In the genomic region with DNA sequence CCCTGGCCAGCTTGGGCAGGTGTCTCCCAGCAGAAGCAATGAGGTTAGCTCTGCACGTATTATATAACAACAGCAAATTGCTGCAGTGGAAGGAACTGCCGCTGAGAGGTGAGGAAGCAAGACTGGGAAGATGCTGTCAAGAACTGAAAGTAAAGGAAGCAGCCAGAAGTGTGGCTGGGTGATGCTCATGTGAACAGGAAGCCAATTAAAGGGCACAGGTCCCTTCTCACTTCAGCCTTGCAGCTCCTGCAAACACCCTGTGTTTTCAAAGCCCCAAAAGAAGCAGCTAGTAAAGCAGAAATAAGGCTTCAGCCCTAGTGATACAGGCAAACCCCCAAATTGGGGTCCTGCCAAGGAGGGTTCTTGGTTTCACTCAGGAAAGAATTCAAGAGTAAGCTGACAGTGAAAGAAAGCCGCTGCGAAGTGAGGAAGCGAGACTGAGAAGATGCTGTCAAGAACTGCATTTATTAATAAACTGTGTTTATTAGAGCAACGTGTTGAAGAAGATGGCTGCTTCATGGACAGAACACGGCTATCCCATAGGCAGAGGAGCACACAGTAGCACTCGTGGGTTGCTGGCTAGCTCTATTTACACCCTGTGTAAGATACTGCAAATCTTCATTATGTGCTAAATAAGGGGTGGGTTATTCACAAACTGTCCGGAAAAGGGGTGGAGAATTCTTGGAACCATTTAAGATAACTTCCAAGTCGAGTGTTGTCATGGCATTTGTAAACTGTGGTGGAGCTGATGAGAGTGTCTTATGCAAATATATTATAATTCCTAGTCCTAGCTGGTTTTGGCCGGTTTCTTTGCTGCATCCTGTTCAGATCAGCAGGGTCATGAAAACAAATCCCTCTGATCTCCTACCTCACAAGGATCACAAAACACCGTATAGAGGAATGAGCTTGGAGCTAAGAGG, we compare ENCODE assay signal across 18 cellular contexts.
DNase-seq lines count a peak whose midpoint lies in the region; ATAC-seq, FAIRE-seq and TF ChIP-seq lines count a peak whose summit lies in the region.
"Had no signal": no experiment of that assay in that cellular context is flagged by ENCODE, and none has a peak within 500 bp of the region (broad histone marks: within the 10 kb centered on the region; RNA-seq: fewer than 3 reads in every experiment).

No MANE protein-coding gene starts in this region.

- TF ChIP-seq POLR2A in K562 (conservative IDR thresholded peaks at IDR 0.05) (no peak), suprapubic skin (IDR thresholded peaks at IDR 0.05) (no peak)

- TF ChIP-seq RAD21 in K562 (CRISPR knock-in tag; conservative IDR thresholded peaks at IDR 0.05 in 1 of 2, IDR thresholded peaks at IDR 0.05 in 1 of 2): no peak

- H3K9me3 ChIP-seq in K562 (replicated peaks; ENCODE audit: control insufficient read depth, insufficient read depth, low read depth, low read length) (no peaks in the 10 kb centered on the region), suprapubic skin (no peaks in the 10 kb centered on the region)
- H3K9me3 ChIP-seq: SJSA1 had no signal

- DNase-seq in SIG-M5 treated with dmso at 0.1 percent for 504 hours (lab: John Stamatoyannopoulos, UW; ENCODE audit: unreplicated experiment): peak; percentile 6
- no peak for DNase-seq in SIG-M5 (lab: John Stamatoyannopoulos, UW)
- peak; percentile 29 for DNase-seq in NOMO-1 treated with DMSO at 0.1 percent for 48 hours (lab: John Stamatoyannopoulos, UW; ENCODE audit: unreplicated experiment)
- DNase-seq in K562 (ENCODE audit: extremely low read depth in 1 of 4, low spot score in 3 of 4): peak in 1 of 4 experiments; percentile 9
- no peak for DNase-seq in sciatic nerve (ENCODE audit: low spot score)
- no peak for DNase-seq in suprapubic skin (ENCODE audit: low spot score in 2 of 2)
- no peak for DNase-seq in NCI-H446 (lab: John Stamatoyannopoulos, UW)
- DNase-seq: 8988T; Calu3; CD4-positive, alpha-beta memory T cell; DMS53; NCI-H1105 treated with DMSO at 0.1 percent for 48 hours; NCI-H187 treated with DMSO at 0.1 percent for 48 hours; NCI-H748 treated with DMSO at 0.1 percent for 48 hours had no signal

- no peaks in the 10 kb centered on the region for H3K9me1 ChIP-seq in K562 (ENCODE audit: control insufficient read depth, insufficient read depth, low read length)

- H3K4me1 ChIP-seq in K562 (replicated peaks in 1 of 2; ENCODE audit: control insufficient read depth in 2 of 2, insufficient read depth in 2 of 2, low read length in 2 of 2) (peaks cover 0 to 3% of the 10 kb centered on the region in 2 experiments; a peak in 3 of 5 replicates), suprapubic skin (no peaks in the 10 kb centered on the region)
- H3K4me1 ChIP-seq: SJSA1 had no signal

- H3K36me3 ChIP-seq in K562 (ENCODE audit: control insufficient read depth, insufficient read depth, low read length) (no peaks in the 10 kb centered on the region), suprapubic skin (no peaks in the 10 kb centered on the region)
- H3K36me3 ChIP-seq: SJSA1 had no signal

- peak overlapping the region; percentile 52 for H3K4me2 ChIP-seq in K562 (ENCODE audit: insufficient read depth, low read length)

- H4K20me1 ChIP-seq in K562 (replicated peaks; ENCODE audit: control insufficient read depth, insufficient read depth, low read length): no peaks in the 10 kb centered on the region

- H3K27ac ChIP-seq in K562 (ENCODE audit: extremely low read depth, low read depth, low read length) (no peak overlapping the region), suprapubic skin (no peak overlapping the region)
- H3K27ac ChIP-seq: SJSA1 had no signal

- in situ Hi-C loops in K562 (cut with MboI): no loop called here

- FAIRE-seq in K562 (lab: Jason Lieb, UNC): peak; percentile 35
- FAIRE-seq: H1, HepG2 had no signal

- peak; percentile 56 for ATAC-seq in K562
- peak; percentile 48 for ATAC-seq in sciatic nerve
- no peak for ATAC-seq in HG02884 (IDR thresholded peaks at IDR 0.05; ENCODE audit: unreplicated experiment)
- ATAC-seq: HepG2 had no signal

- under 1% methylated on average over 12 of the region's 12 CpGs for WGBS in K562 (ENCODE audit: insufficient coverage, low coverage, missing lambda C conversion rate)
- 61% methylated on average over 12 of the region's 12 CpGs for WGBS in suprapubic skin

- H3K9ac ChIP-seq in K562 (ENCODE audit: insufficient read depth in 1 of 2, low read depth in 2 of 2, low read length in 2 of 2): no peak overlapping the region

- TF ChIP-seq EP300 in K562 (IDR thresholded peaks at IDR 0.05; ENCODE audit: low read length) (no peak), suprapubic skin (IDR thresholded peaks at IDR 0.05) (no peak)

- CTCF ChIA-PET in K562 (lab: Yijun Ruan, JAX; ENCODE audit: low intra/inter-chr PET ratio): no interaction called here

- H2AFZ ChIP-seq in K562 (ENCODE audit: low read depth, low read length): peak overlapping the region; percentile 53

- BruUV-seq in K562 (replicated peaks; lab: Mats Ljungman, UMichigan): no TSS peak

- intact Hi-C loops in K562 (cut with micrococcal nuclease): no loop called here
- intact Hi-C loops in sciatic nerve (cut with DNase I): no loop called here

- H3K27me3 ChIP-seq in K562 (ENCODE audit: control insufficient read depth in 2 of 2, insufficient read depth in 2 of 2, low read length in 2 of 2) (peaks cover 0 to 9% of the 10 kb centered on the region in 2 experiments; a peak in 3 of 5 replicates), suprapubic skin (peaks cover 6% of the 10 kb centered on the region)
- H3K27me3 ChIP-seq: SJSA1 had no signal

- TF ChIP-seq CTCF in K562 (IDR thresholded peaks at IDR 0.05 in 2 of 3, conservative IDR thresholded peaks at IDR 0.05 in 1 of 3; ENCODE audit: insufficient read depth in 2 of 3, low read depth in 1 of 3, low read length in 3 of 3): no peak
- no peak for TF ChIP-seq CTCF in suprapubic skin (IDR thresholded peaks at IDR 0.05)

- H3K4me3 ChIP-seq in K562: no peak overlapping the region
- no peak overlapping the region for H3K4me3 ChIP-seq in suprapubic skin
- H3K4me3 ChIP-seq: SJSA1 had no signal

- H3K79me2 ChIP-seq in K562 (ENCODE audit: control insufficient read depth, insufficient read depth, low read length): no peaks in the 10 kb centered on the region

- POLR2A ChIA-PET in K562 (lab: Yijun Ruan, JAX): no interaction called here

TF ChIP-seq in K562, 482 proteins besides CTCF, POLR2A, EP300 and RAD21:
- TF ChIP-seq CHCHD3 (CRISPR knock-in tag; IDR thresholded peaks at IDR 0.05) (no peak), RFX1 (IDR thresholded peaks at IDR 0.05) (peak; percentile 75)
- TF ChIP-seq, protein P1, sequence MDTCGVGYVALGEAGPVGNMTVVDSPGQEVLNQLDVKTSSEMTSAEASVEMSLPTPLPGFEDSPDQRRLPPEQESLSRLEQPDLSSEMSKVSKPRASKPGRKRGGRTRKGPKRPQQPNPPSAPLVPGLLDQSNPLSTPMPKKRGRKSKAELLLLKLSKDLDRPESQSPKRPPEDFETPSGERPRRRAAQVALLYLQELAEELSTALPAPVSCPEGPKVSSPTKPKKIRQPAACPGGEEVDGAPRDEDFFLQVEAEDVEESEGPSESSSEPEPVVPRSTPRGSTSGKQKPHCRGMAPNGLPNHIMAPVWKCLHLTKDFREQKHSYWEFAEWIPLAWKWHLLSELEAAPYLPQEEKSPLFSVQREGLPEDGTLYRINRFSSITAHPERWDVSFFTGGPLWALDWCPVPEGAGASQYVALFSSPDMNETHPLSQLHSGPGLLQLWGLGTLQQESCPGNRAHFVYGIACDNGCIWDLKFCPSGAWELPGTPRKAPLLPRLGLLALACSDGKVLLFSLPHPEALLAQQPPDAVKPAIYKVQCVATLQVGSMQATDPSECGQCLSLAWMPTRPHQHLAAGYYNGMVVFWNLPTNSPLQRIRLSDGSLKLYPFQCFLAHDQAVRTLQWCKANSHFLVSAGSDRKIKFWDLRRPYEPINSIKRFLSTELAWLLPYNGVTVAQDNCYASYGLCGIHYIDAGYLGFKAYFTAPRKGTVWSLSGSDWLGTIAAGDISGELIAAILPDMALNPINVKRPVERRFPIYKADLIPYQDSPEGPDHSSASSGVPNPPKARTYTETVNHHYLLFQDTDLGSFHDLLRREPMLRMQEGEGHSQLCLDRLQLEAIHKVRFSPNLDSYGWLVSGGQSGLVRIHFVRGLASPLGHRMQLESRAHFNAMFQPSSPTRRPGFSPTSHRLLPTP (IDR thresholded peaks at IDR 0.05; ENCODE audit: borderline replicate concordance, extremely low read depth, insufficient read length): no peak
TF ChIP-seq in K562: peak in this region for 1.

Comparison
In these comparisons a context has a peak if more than half of its experiments do, and no peak if none do; other contexts are left out.
1. DNase-seq: peak in SIG-M5 treated with dmso at 0.1 percent for 504 hours (single experiment) and NOMO-1 treated with DMSO at 0.1 percent for 48 hours (single experiment); none in SIG-M5 (single experiment), sciatic nerve (single experiment), suprapubic skin (0 of 2) and NCI-H446 (0 of 2).